ENCODE assay signal across 21 cellular contexts in the genomic region with DNA sequence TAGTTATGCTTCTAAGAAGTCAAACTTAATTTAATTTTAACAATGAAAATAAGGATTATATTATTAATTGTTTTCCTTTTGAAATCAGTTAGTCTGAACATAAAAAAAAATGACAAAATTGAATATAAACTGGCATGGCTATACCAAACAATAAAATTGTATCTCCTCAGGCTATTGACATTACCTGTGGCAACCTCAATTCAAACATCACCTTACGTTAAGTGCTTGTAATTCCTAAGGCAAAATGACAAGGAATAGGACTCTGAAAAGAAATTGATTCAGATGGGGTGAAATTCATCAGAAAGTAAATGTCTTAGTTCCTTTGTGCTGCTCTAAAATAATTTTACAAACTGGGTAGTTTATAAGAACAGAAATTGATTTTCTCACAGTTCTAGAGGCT.
"Had no signal": no experiment of that assay in that cellular context is flagged by ENCODE, and none has a peak within 500 bp of the region (broad histone marks: within the 10 kb centered on the region; RNA-seq: fewer than 3 reads in every experiment).

No MANE protein-coding gene starts in this region.

- H3K4me1 ChIP-seq: heart left ventricle, psoas muscle, right lobe of liver, suprapubic skin, thyroid gland had no signal

- FAIRE-seq: endothelial cell of umbilical vein, frontal cortex, urothelium cell line had no signal

- ATAC-seq: heart left ventricle; left colon; left ventricle myocardium superior; naive thymus-derived CD4-positive, alpha-beta T cell; psoas muscle; right lobe of liver; stimulated activated effector memory CD8-positive, alpha-beta T cell treated with anti-CD3 and anti-CD28 coated beads, Interleukin-12 subunit alpha, Interleukin-12 subunit beta, amount 100 ng/mL, for 72 hours; stimulated activated naive CD8-positive, alpha-beta T cell treated with anti-CD3 and anti-CD28 coated beads, Interleukin-15, Interleukin-2, amounts not matched to agents 100 U/mL and 50 U/mL, for 24 hours had no signal

- H3K4me3 ChIP-seq: heart left ventricle, lung, psoas muscle, right lobe of liver, suprapubic skin, thyroid gland had no signal

- H3K27me3 ChIP-seq: heart left ventricle, right lobe of liver, suprapubic skin, thyroid gland had no signal

- H3K9me3 ChIP-seq: psoas muscle, right lobe of liver, suprapubic skin, thyroid gland had no signal

- H3K27ac ChIP-seq: heart left ventricle, psoas muscle, right lobe of liver, suprapubic skin, thyroid gland had no signal

- H3K36me3 ChIP-seq: heart left ventricle, suprapubic skin, thyroid gland had no signal

- DNase-seq: effector CD4-positive, alpha-beta T cell; endodermal cell; heart left ventricle; hippocampal formation; left colon; left ventricle myocardium superior; naive thymus-derived CD4-positive, alpha-beta T cell; nephron progenitor cell; psoas muscle; retina; right lobe of liver; stimulated activated CD4-positive, alpha-beta T cell treated with anti-CD3 and anti-CD28 coated beads, Interleukin-4, amount 100 ng/mL, for 1 hour; stimulated activated CD8-positive, alpha-beta memory T cell treated with anti-CD3 and anti-CD28 coated beads, Interleukin-4, amount 100 ng/mL, for 48 hours; stimulated activated naive CD8-positive, alpha-beta T cell treated with anti-CD3 and anti-CD28 coated beads, Interleukin-15, Interleukin-2, amounts not matched to agents 100 U/mL and 50 U/mL, for 24 hours; thyroid gland had no signal
